In genomic region chr1:212606042-212606733, GRCh38 we compare ENCODE assay signal across 9 cellular contexts. TPM values are rescaled to one million over a fixed set of nuclear protein-coding genes. Genes with fewer than 3 reads are reported as not detected.
DNase-seq lines count a peak whose midpoint lies in the region; ATAC-seq and TF ChIP-seq lines count a peak whose summit lies in the region.
"Had no signal": no experiment of that assay in that cellular context is flagged by ENCODE, and none has a peak within 500 bp of the region (broad histone marks: within the 10 kb centered on the region; RNA-seq: fewer than 3 reads in every experiment).

No MANE protein-coding gene starts in this region.

- H3K23ac ChIP-seq in mesenchymal stem cell (ENCODE audit: low read length in 2 of 2), result no peak overlapping the region

- H3K14ac ChIP-seq in mesenchymal stem cell (ENCODE audit: low read length in 2 of 2), result no peak overlapping the region

- no peak overlapping the region for H2BK5ac ChIP-seq in mesenchymal stem cell (ENCODE audit: low read depth, low read length, poor library complexity, severe bottlenecking)

- H2BK12ac ChIP-seq in mesenchymal stem cell (ENCODE audit: low read length in 2 of 2), result peak overlapping the region in 1 of 2 experiments; percentile 47

- peak overlapping the region; percentile 92 for H3K9ac ChIP-seq in mesenchymal stem cell (ENCODE audit: low read length)

- no peak overlapping the region for H2BK15ac ChIP-seq in mesenchymal stem cell (ENCODE audit: low read depth, poor library complexity, severe bottlenecking)

- no peak overlapping the region for H3K18ac ChIP-seq in mesenchymal stem cell (ENCODE audit: low read depth in 1 of 2, low read length in 2 of 2)

- no peak overlapping the region for H3K4ac ChIP-seq in mesenchymal stem cell (ENCODE audit: low read depth in 1 of 2, low read length in 2 of 2)

- no peak overlapping the region for H4K8ac ChIP-seq in mesenchymal stem cell (ENCODE audit: low read length)

- no peak overlapping the region for H4K91ac ChIP-seq in mesenchymal stem cell (ENCODE audit: low read length)

- POLR2A ChIA-PET in activated naive CD8-positive, alpha-beta T cell treated with anti-CD3 and anti-CD28 coated beads, Interleukin-2, amount 10 ng/mL, durations not matched to agents 7 days and 5 days (lab: Charles Lee), result interaction anchor here (0.6 to 2.9 kb wide), 2 partner anchors 9 to 251 kb away, joined by 3 to 67 read pairs; no protein-coding TSS in a partner anchor

- no peak for ATAC-seq in activated naive CD8-positive, alpha-beta T cell treated with anti-CD3 and anti-CD28 coated beads, Interleukin-2, amount 10 ng/mL, durations not matched to agents 7 days and 5 days (ENCODE audit: low read depth)
- ATAC-seq in HG03196 (IDR thresholded peaks at IDR 0.05; ENCODE audit: unreplicated experiment), result no peak

- 3% methylated on average over 3 of the region's 9 CpGs for WGBS in mesenchymal stem cell

- H2BK120ac ChIP-seq in mesenchymal stem cell (ENCODE audit: low read depth, low read length), result no peak overlapping the region

- no peaks in the 10 kb centered on the region for H3K9me3 Mint-ChIP-seq in activated naive CD4-positive, alpha-beta T cell treated with anti-CD3 and anti-CD28 coated beads, Interleukin-2, amount 50 U/mL, for 24 hours
- H3K9me3 Mint-ChIP-seq in activated naive CD8-positive, alpha-beta T cell treated with anti-CD3 and anti-CD28 coated beads, Interleukin-2, amount 10 ng/mL, durations not matched to agents 7 days and 5 days, result no peaks in the 10 kb centered on the region
- no peaks in the 10 kb centered on the region for H3K9me3 Mint-ChIP-seq in type B pancreatic cell

- H2AK5ac ChIP-seq in mesenchymal stem cell (ENCODE audit: low read length, severe bottlenecking), result peak overlapping the region; percentile 19

- peak overlapping the region; percentile 95 for H3K4me3 Mint-ChIP-seq in activated naive CD4-positive, alpha-beta T cell treated with anti-CD3 and anti-CD28 coated beads, Interleukin-2, amount 50 U/mL, for 24 hours
- peak overlapping the region; percentile 87 for H3K4me3 Mint-ChIP-seq in activated naive CD8-positive, alpha-beta T cell treated with anti-CD3 and anti-CD28 coated beads, Interleukin-2, amount 10 ng/mL, durations not matched to agents 7 days and 5 days
- H3K4me3 Mint-ChIP-seq in type B pancreatic cell, result peak overlapping the region; percentile 93

- TF ChIP-seq CTCF in type B pancreatic cell (conservative IDR thresholded peaks at IDR 0.05), result no peak

- H3K27me3 Mint-ChIP-seq in activated naive CD4-positive, alpha-beta T cell treated with anti-CD3 and anti-CD28 coated beads, Interleukin-2, amount 50 U/mL, for 24 hours, result peaks cover 48% of the 10 kb centered on the region
- peaks cover 62% of the 10 kb centered on the region for H3K27me3 Mint-ChIP-seq in activated naive CD8-positive, alpha-beta T cell treated with anti-CD3 and anti-CD28 coated beads, Interleukin-2, amount 10 ng/mL, durations not matched to agents 7 days and 5 days
- H3K27me3 Mint-ChIP-seq in type B pancreatic cell, result peaks cover 80% of the 10 kb centered on the region

- H3K4me1 ChIP-seq in mesenchymal stem cell (ENCODE audit: control insufficient read depth, insufficient read depth, low read depth, low read length), result peaks cover 21% of the 10 kb centered on the region

- H3K27me3 ChIP-seq in mesenchymal stem cell (ENCODE audit: control insufficient read depth in 1 of 2, insufficient read depth in 1 of 2, low read length in 2 of 2), result peaks cover 48 to 67% of the 10 kb centered on the region in 2 experiments

- H2AFZ ChIP-seq in mesenchymal stem cell (ENCODE audit: low read depth, low read length), result no peak overlapping the region

- peaks cover 8% of the 10 kb centered on the region for H3K79me1 ChIP-seq in mesenchymal stem cell (replicated peaks; ENCODE audit: low read length, poor library complexity, severe bottlenecking)

- no peak overlapping the region for H3K4me3 ChIP-seq in mesenchymal stem cell (ENCODE audit: insufficient read depth in 1 of 2, low read depth in 1 of 2, low read length in 2 of 2)

- H3K27ac ChIP-seq in mesenchymal stem cell (ENCODE audit: low read length, poor library complexity, severe bottlenecking), result no peak overlapping the region

- peak overlapping the region; percentile 17 for H3K27ac Mint-ChIP-seq in activated naive CD4-positive, alpha-beta T cell treated with anti-CD3 and anti-CD28 coated beads, Interleukin-2, amount 50 U/mL, for 24 hours
- H3K27ac Mint-ChIP-seq in activated naive CD8-positive, alpha-beta T cell treated with anti-CD3 and anti-CD28 coated beads, Interleukin-2, amount 10 ng/mL, durations not matched to agents 7 days and 5 days, result no peak overlapping the region
- H3K27ac Mint-ChIP-seq in type B pancreatic cell, result peak overlapping the region; percentile 98

- H3K36me3 Mint-ChIP-seq in activated naive CD4-positive, alpha-beta T cell treated with anti-CD3 and anti-CD28 coated beads, Interleukin-2, amount 50 U/mL, for 24 hours, result no peaks in the 10 kb centered on the region
- H3K36me3 Mint-ChIP-seq in activated naive CD8-positive, alpha-beta T cell treated with anti-CD3 and anti-CD28 coated beads, Interleukin-2, amount 10 ng/mL, durations not matched to agents 7 days and 5 days, result peaks cover 2% of the 10 kb centered on the region
- no peaks in the 10 kb centered on the region for H3K36me3 Mint-ChIP-seq in type B pancreatic cell

- H3K9me3 ChIP-seq in mesenchymal stem cell (ENCODE audit: control insufficient read depth, low read length), result peaks cover 4% of the 10 kb centered on the region

- DNase-seq in activated naive CD4-positive, alpha-beta T cell (lab: John Stamatoyannopoulos, UW), result no peak
- no peak for DNase-seq in activated naive CD8-positive, alpha-beta T cell treated with anti-CD3 and anti-CD28 coated beads, Interleukin-2, amount 10 ng/mL, durations not matched to agents 7 days and 5 days
- DNase-seq in mesenchymal stem cell (peak; percentile 48), type B pancreatic cell (ENCODE audit: extremely low spot score, unreplicated experiment) (no peak), DMS79 (lab: John Stamatoyannopoulos, UW) (no peak), middle frontal gyrus (ENCODE audit: extremely low spot score, low spot score) (no peak)
- DNase-seq: NCI-H2227 treated with DMSO at 0.1 percent for 48 hours had no signal

- H3K4me1 Mint-ChIP-seq in activated naive CD4-positive, alpha-beta T cell treated with anti-CD3 and anti-CD28 coated beads, Interleukin-2, amount 50 U/mL, for 24 hours, result peaks cover 33% of the 10 kb centered on the region
- peaks cover 28% of the 10 kb centered on the region for H3K4me1 Mint-ChIP-seq in activated naive CD8-positive, alpha-beta T cell treated with anti-CD3 and anti-CD28 coated beads, Interleukin-2, amount 10 ng/mL, durations not matched to agents 7 days and 5 days
- peaks cover 24% of the 10 kb centered on the region for H3K4me1 Mint-ChIP-seq in type B pancreatic cell (ENCODE audit: unreplicated experiment)

- no peak overlapping the region for H3K4me2 ChIP-seq in mesenchymal stem cell (ENCODE audit: low read length, poor library complexity, severe bottlenecking)

- H3K36me3 ChIP-seq in mesenchymal stem cell (ENCODE audit: control insufficient read depth in 1 of 2, insufficient read depth in 2 of 2, low read depth in 1 of 2, low read length in 2 of 2), result no peaks in the 10 kb centered on the region

RNA-seq across cellular contexts. Expression of gene ATF3, which starts 2.4 kb away (rescaled TPM):
- total RNA-seq in activated naive CD8-positive, alpha-beta T cell treated with anti-CD3 and anti-CD28 coated beads, Interleukin-2, amount 10 ng/mL, durations not matched to agents 7 days and 5 days, result 10 to 100 TPM; 13.1 to 13.8 TPM
- polyA plus RNA-seq in mesenchymal stem cell (2013, experiment 1 of 2), result 11.5 TPM
- 9.7 TPM for polyA plus RNA-seq in mesenchymal stem cell (2013, experiment 2 of 2)
- 23.9 and 117 TPM in 2 replicates for total RNA-seq in type B pancreatic cell (ENCODE audit: low replicate concordance)
